In the genomic region with DNA sequence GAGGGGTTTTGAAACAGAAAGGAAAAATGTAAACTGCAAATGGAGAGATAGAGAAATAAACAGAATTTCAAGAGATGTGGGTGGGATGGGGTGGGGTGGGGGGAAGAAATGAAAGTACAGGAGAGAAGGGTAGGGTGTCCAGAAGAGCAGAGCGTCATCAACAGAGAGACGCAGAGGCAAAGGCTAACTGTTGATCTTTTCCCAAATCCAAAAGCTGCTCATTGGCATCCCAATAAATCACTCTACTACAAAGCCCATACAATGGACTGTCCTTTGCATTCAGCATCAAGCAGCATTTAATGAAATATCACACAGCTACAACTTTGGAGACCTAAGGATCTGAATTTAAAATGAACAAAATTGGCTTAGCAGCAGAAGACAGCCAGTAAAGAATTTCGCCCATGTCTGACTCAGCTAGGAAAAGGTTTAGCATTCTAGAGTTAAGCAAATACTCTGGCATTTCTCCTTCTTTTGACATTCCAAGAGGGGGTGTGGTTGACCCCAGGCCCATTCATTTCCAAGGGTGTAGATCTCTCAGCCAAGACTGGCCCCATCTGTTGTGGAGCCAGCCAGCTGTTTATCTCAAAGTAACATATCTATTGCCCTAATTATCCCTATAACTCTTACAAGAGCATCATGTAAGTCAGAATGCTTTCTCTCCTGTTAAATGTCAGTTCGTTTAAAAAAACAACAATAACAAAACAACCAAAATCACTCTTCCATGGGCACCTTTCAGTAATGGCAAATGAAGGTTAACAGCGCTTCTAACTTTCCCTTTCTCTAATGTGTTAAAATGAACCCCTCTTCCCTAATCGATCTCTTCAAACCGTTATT, we compare ENCODE assay signal across 7 cellular contexts. TPM values are rescaled to one million over a fixed set of nuclear protein-coding genes. Genes with fewer than 3 reads are reported as not detected.
DNase-seq lines count a peak whose midpoint lies in the region; ATAC-seq, FAIRE-seq and TF ChIP-seq lines count a peak whose summit lies in the region.

No MANE protein-coding gene starts in this region.

- no peak for TF ChIP-seq POLR2A in prostate gland (IDR thresholded peaks at IDR 0.05)

- no peak for TF ChIP-seq CTCF in GM12875 (IDR thresholded peaks at IDR 0.05; ENCODE audit: borderline replicate concordance, insufficient read depth, low read depth, low read length)
- no peak for TF ChIP-seq CTCF in fibroblast of mammary gland (conservative IDR thresholded peaks at IDR 0.05; ENCODE audit: control insufficient read depth, insufficient read depth, low read depth, low read length)
- TF ChIP-seq CTCF in prostate gland (IDR thresholded peaks at IDR 0.05), result no peak

- peak; percentile 16 for DNase-seq in RCC 7860 (ENCODE audit: low spot score)
- DNase-seq in fibroblast of mammary gland (ENCODE audit: low read depth), result peak; percentile 71
- no peak for DNase-seq in prostate gland (ENCODE audit: low spot score)
- no peak for DNase-seq in stimulated activated CD4-positive, alpha-beta T cell treated with anti-CD3 and anti-CD28 coated beads, Interleukin-15, amount 100 ng/mL, for 24 hours
- no peak for DNase-seq in SKM-1 (lab: John Stamatoyannopoulos, UW; ENCODE audit: unreplicated experiment)

- FAIRE-seq in RCC 7860 (lab: Jason Lieb, UNC), result no peak

- H3K4me3 ChIP-seq in GM12875 (ENCODE audit: low read depth, low read length) (peak overlapping the region; percentile 58), fibroblast of mammary gland (ENCODE audit: control insufficient read depth, low read depth, low read length) (peak overlapping the region; percentile 70), prostate gland (peak overlapping the region; percentile 84 to 90)

- no peak for ATAC-seq in GM18520 (IDR thresholded peaks at IDR 0.05; ENCODE audit: unreplicated experiment)

- H3K27ac ChIP-seq in prostate gland, result peak overlapping the region; percentile 94 to 95

- H3K27me3 ChIP-seq in prostate gland (replicated peaks; ENCODE audit: insufficient read depth), result no peaks in the 10 kb centered on the region

- intact Hi-C loops in prostate gland (cut with DNase I), result loop anchor here (2.0 to 10.0 kb wide), 4 partner anchors 57 to 168 kb away; partner anchors contain the start of genes ANKRD42, DDIAS, PCF11 and PRCP

- no peaks in the 10 kb centered on the region for H3K9me3 ChIP-seq in prostate gland

- peaks cover 3% of the 10 kb centered on the region for H3K4me1 ChIP-seq in prostate gland (replicated peaks)

- H3K36me3 ChIP-seq in prostate gland, result no peaks in the 10 kb centered on the region

- 15% methylated on average over 7 of the region's 7 CpGs for WGBS in prostate gland

RNA-seq across cellular contexts. Expression of gene RAB30, which starts 1.4 kb away (rescaled TPM):
- total RNA-seq in prostate gland, result 10 to 100 TPM; 13.3 to 15.9 TPM

Comparison
In these comparisons a context has a peak if more than half of its experiments do, and no peak if none do; other contexts are left out.
1. DNase-seq: peak in RCC 7860 (single experiment) and fibroblast of mammary gland (single experiment); none in prostate gland (single experiment), stimulated activated CD4-positive, alpha-beta T cell treated with anti-CD3 and anti-CD28 coated beads, Interleukin-15, amount 100 ng/mL, for 24 hours (single experiment) and SKM-1 (single experiment).
2. Peak in every context shown above with its lines, with median percentiles within 50 percentile points of each other: H3K4me3 ChIP-seq.